9 cellular contexts compared by ENCODE assay signal in genomic region chr6:47161176-47161687, GRCh38.
DNase-seq lines count a peak whose midpoint lies in the region; ATAC-seq and TF ChIP-seq lines count a peak whose summit lies in the region.
"Had no signal": no experiment of that assay in that cellular context is flagged by ENCODE, and none has a peak within 500 bp of the region (broad histone marks: within the 10 kb centered on the region; RNA-seq: fewer than 3 reads in every experiment).

No MANE protein-coding gene starts in this region.

- H3K27ac ChIP-seq in foreskin keratinocyte (no peak overlapping the region), transverse colon (peak overlapping the region; percentile 27 to 79 (median 68))

- H3K36me3 ChIP-seq in transverse colon: no peaks in the 10 kb centered on the region

- no peak for TF ChIP-seq EP300 in transverse colon (IDR thresholded peaks at IDR 0.05; ENCODE audit: low read depth)

- no peak overlapping the region for H3K4me3 ChIP-seq in transverse colon

- TF ChIP-seq POLR2A in transverse colon (IDR thresholded peaks at IDR 0.05): no peak

- peak; percentile 41 for ATAC-seq in Right ventricle myocardium superior (ENCODE audit: poor library complexity)
- ATAC-seq in foreskin keratinocyte: peak; percentile 97
- ATAC-seq in HG03432 (IDR thresholded peaks at IDR 0.05; ENCODE audit: unreplicated experiment): no peak

- TF ChIP-seq CTCF in foreskin keratinocyte (conservative IDR thresholded peaks at IDR 0.05): no peak
- no peak for TF ChIP-seq CTCF in transverse colon (IDR thresholded peaks at IDR 0.05)

- H3K9me3 ChIP-seq in transverse colon: no peaks in the 10 kb centered on the region

- intact Hi-C loops in Right ventricle myocardium superior (cut with DNase I): no loop called here
- intact Hi-C loops in cardiac septum (cut with DNase I): no loop called here
- intact Hi-C loops in transverse colon (cut with DNase I; ENCODE audit: low total_unique reads): no loop called here

- H3K27me3 ChIP-seq in foreskin keratinocyte: no peaks in the 10 kb centered on the region
- H3K27me3 ChIP-seq in transverse colon: no peaks in the 10 kb centered on the region

- in situ Hi-C loops in transverse colon (cut with MboI; ENCODE audit: low pct_ligation_motif_present in 1 of 4, low pct_unique_long_range_greater_than_20kb in 1 of 4, low sequenced_read_pairs in 3 of 4): no loop called here

- DNase-seq in Right ventricle myocardium superior: no peak
- no peak for DNase-seq in cardiac septum (ENCODE audit: low spot score)
- DNase-seq in RPMI7951 (ENCODE audit: low read depth): peak; percentile 81
- DNase-seq in foreskin keratinocyte: peak; percentile 41 to 73
- DNase-seq in transverse colon: peak; percentile 36
- DNase-seq in NCI-H1092 treated with DMSO at 0.1 percent for 48 hours (lab: John Stamatoyannopoulos, UW): no peak
- no peak for DNase-seq in activated T-cell treated with anti-CD3 and anti-CD28 coated beads, Interleukin-2, amount 50 U/mL, for 1 hour
- DNase-seq: H9 had no signal

- H3K4me1 ChIP-seq in foreskin keratinocyte (peaks cover 26% of the 10 kb centered on the region), transverse colon (peaks cover 0 to 20% (median 8%) of the 10 kb centered on the region in 4 donors)

Comparison
In these comparisons a context has a peak if more than half of its experiments do, and no peak if none do; other contexts are left out.
1. DNase-seq: peak in RPMI7951 (single experiment), foreskin keratinocyte (2 of 2) and transverse colon (single experiment); none in Right ventricle myocardium superior (single experiment), cardiac septum (single experiment), NCI-H1092 treated with DMSO at 0.1 percent for 48 hours (single experiment) and activated T-cell treated with anti-CD3 and anti-CD28 coated beads, Interleukin-2, amount 50 U/mL, for 1 hour (single experiment).